ENCODE assay signal across 11 cellular contexts in genomic region chr6:133854167-133854632, GRCh38. TPM values are rescaled to one million over a fixed set of nuclear protein-coding genes. Genes with fewer than 3 reads are reported as not detected.
DNase-seq lines count a peak whose midpoint lies in the region; ATAC-seq and TF ChIP-seq lines count a peak whose summit lies in the region.
"Had no signal": no experiment of that assay in that cellular context is flagged by ENCODE, and none has a peak within 500 bp of the region (broad histone marks: within the 10 kb centered on the region; RNA-seq: fewer than 3 reads in every experiment).

No MANE protein-coding gene starts in this region.

- H3K36me3 Mint-ChIP-seq in activated naive CD8-positive, alpha-beta T cell treated with anti-CD3 and anti-CD28 coated beads, Interleukin-2, amount 10 ng/mL, durations not matched to agents 7 days and 5 days: no peaks in the 10 kb centered on the region
- no peaks in the 10 kb centered on the region for H3K36me3 Mint-ChIP-seq in activated naive CD8-positive, alpha-beta T cell treated with anti-CD3 and anti-CD28 coated beads for 36 hours
- no peaks in the 10 kb centered on the region for H3K36me3 Mint-ChIP-seq in WTC11
- H3K36me3 Mint-ChIP-seq in stimulated activated effector memory CD8-positive, alpha-beta T cell treated with anti-CD3 and anti-CD28 coated beads, Interleukin-12 subunit alpha, Interleukin-12 subunit beta, amount 100 ng/mL, for 72 hours: no peaks in the 10 kb centered on the region

- H3K27ac Mint-ChIP-seq in activated naive CD8-positive, alpha-beta T cell treated with anti-CD3 and anti-CD28 coated beads, Interleukin-2, amount 10 ng/mL, durations not matched to agents 7 days and 5 days: peak overlapping the region; percentile 26
- H3K27ac Mint-ChIP-seq in activated naive CD8-positive, alpha-beta T cell treated with anti-CD3 and anti-CD28 coated beads for 36 hours: no peak overlapping the region
- no peak overlapping the region for H3K27ac Mint-ChIP-seq in WTC11
- H3K27ac Mint-ChIP-seq in stimulated activated effector memory CD8-positive, alpha-beta T cell treated with anti-CD3 and anti-CD28 coated beads, Interleukin-12 subunit alpha, Interleukin-12 subunit beta, amount 100 ng/mL, for 72 hours: no peak overlapping the region
- H3K27ac Mint-ChIP-seq: dendritic cell treated with granulocyte-macrophage colony-stimulating factor and Interleukin-4, amounts not matched to agents 40 ng/mL and 50 ng/mL, for 4 days had no signal

- CTCF ChIA-PET in WTC11 (lab: Charles Lee): interaction anchor here (0.9 to 2.1 kb wide), 8 partner anchors 16 to 285 kb away, joined by 3 to 15 read pairs (median 6); partner anchors contain the start of gene TCF21

- H3K4me3 Mint-ChIP-seq in activated naive CD8-positive, alpha-beta T cell treated with anti-CD3 and anti-CD28 coated beads, Interleukin-2, amount 10 ng/mL, durations not matched to agents 7 days and 5 days: peak overlapping the region; percentile 14
- H3K4me3 Mint-ChIP-seq in activated naive CD8-positive, alpha-beta T cell treated with anti-CD3 and anti-CD28 coated beads for 36 hours: no peak overlapping the region
- peak overlapping the region; percentile 87 for H3K4me3 Mint-ChIP-seq in WTC11
- peak overlapping the region; percentile 17 for H3K4me3 Mint-ChIP-seq in stimulated activated effector memory CD8-positive, alpha-beta T cell treated with anti-CD3 and anti-CD28 coated beads, Interleukin-12 subunit alpha, Interleukin-12 subunit beta, amount 100 ng/mL, for 72 hours
- H3K4me3 Mint-ChIP-seq: dendritic cell treated with granulocyte-macrophage colony-stimulating factor and Interleukin-4, amounts not matched to agents 40 ng/mL and 50 ng/mL, for 4 days had no signal

- POLR2A ChIA-PET in activated naive CD8-positive, alpha-beta T cell treated with anti-CD3 and anti-CD28 coated beads, Interleukin-2, amount 10 ng/mL, durations not matched to agents 7 days and 5 days (lab: Charles Lee): no interaction called here
- POLR2A ChIA-PET in WTC11 (lab: Charles Lee): no interaction called here

- ATAC-seq in activated naive CD8-positive, alpha-beta T cell treated with anti-CD3 and anti-CD28 coated beads, Interleukin-2, amount 10 ng/mL, durations not matched to agents 7 days and 5 days (ENCODE audit: low read depth): no peak
- ATAC-seq in WTC11: peak; percentile 79
- ATAC-seq in stimulated activated effector memory CD8-positive, alpha-beta T cell treated with anti-CD3 and anti-CD28 coated beads, Interleukin-12 subunit alpha, Interleukin-12 subunit beta, amount 100 ng/mL, for 72 hours: no peak

- peaks cover 2% of the 10 kb centered on the region for H3K9me3 Mint-ChIP-seq in activated naive CD8-positive, alpha-beta T cell treated with anti-CD3 and anti-CD28 coated beads, Interleukin-2, amount 10 ng/mL, durations not matched to agents 7 days and 5 days
- peaks cover 2% of the 10 kb centered on the region for H3K9me3 Mint-ChIP-seq in activated naive CD8-positive, alpha-beta T cell treated with anti-CD3 and anti-CD28 coated beads for 36 hours
- H3K9me3 Mint-ChIP-seq in WTC11: peaks cover 7% of the 10 kb centered on the region
- no peaks in the 10 kb centered on the region for H3K9me3 Mint-ChIP-seq in stimulated activated effector memory CD8-positive, alpha-beta T cell treated with anti-CD3 and anti-CD28 coated beads, Interleukin-12 subunit alpha, Interleukin-12 subunit beta, amount 100 ng/mL, for 72 hours
- H3K9me3 Mint-ChIP-seq: dendritic cell treated with granulocyte-macrophage colony-stimulating factor and Interleukin-4, amounts not matched to agents 40 ng/mL and 50 ng/mL, for 4 days had no signal

- TF ChIP-seq CTCF in WTC11 (IDR thresholded peaks at IDR 0.05): no peak

- no peak for DNase-seq in activated naive CD8-positive, alpha-beta T cell treated with anti-CD3 and anti-CD28 coated beads, Interleukin-2, amount 10 ng/mL, durations not matched to agents 7 days and 5 days
- no peak for DNase-seq in activated naive CD8-positive, alpha-beta T cell treated with anti-CD3 and anti-CD28 coated beads for 36 hours
- DNase-seq in WTC11 (ENCODE audit: low spot score): peak; percentile 18
- DNase-seq in iPS-NIHi11 (ENCODE audit: low spot score): peak; percentile 39
- no peak for DNase-seq in stimulated activated effector memory CD8-positive, alpha-beta T cell treated with anti-CD3 and anti-CD28 coated beads, Interleukin-12 subunit alpha, Interleukin-12 subunit beta, amount 100 ng/mL, for 72 hours (ENCODE audit: low spot score in 2 of 2)
- no peak for DNase-seq in NCI-H187 treated with DMSO at 0.1 percent for 48 hours (lab: John Stamatoyannopoulos, UW)
- no peak for DNase-seq in stimulated activated CD4-positive, alpha-beta T cell treated with anti-CD3 and anti-CD28 coated beads, Interleukin-1b, Interleukin-23, amount 100 ng/mL, for 48 hours
- DNase-seq in COLO829 (ENCODE audit: low spot score): no peak
- DNase-seq: NCI-H1694, transverse colon had no signal

- peaks cover 59% of the 10 kb centered on the region for H3K27me3 Mint-ChIP-seq in activated naive CD8-positive, alpha-beta T cell treated with anti-CD3 and anti-CD28 coated beads, Interleukin-2, amount 10 ng/mL, durations not matched to agents 7 days and 5 days
- peaks cover 80% of the 10 kb centered on the region for H3K27me3 Mint-ChIP-seq in activated naive CD8-positive, alpha-beta T cell treated with anti-CD3 and anti-CD28 coated beads for 36 hours
- H3K27me3 Mint-ChIP-seq in WTC11 (ENCODE audit: low read depth): peaks cover 38% of the 10 kb centered on the region

- peaks cover 6% of the 10 kb centered on the region for H3K4me1 Mint-ChIP-seq in activated naive CD8-positive, alpha-beta T cell treated with anti-CD3 and anti-CD28 coated beads, Interleukin-2, amount 10 ng/mL, durations not matched to agents 7 days and 5 days
- peaks cover 11% of the 10 kb centered on the region for H3K4me1 Mint-ChIP-seq in activated naive CD8-positive, alpha-beta T cell treated with anti-CD3 and anti-CD28 coated beads for 36 hours
- peaks cover 26% of the 10 kb centered on the region for H3K4me1 Mint-ChIP-seq in WTC11
- H3K4me1 Mint-ChIP-seq in stimulated activated effector memory CD8-positive, alpha-beta T cell treated with anti-CD3 and anti-CD28 coated beads, Interleukin-12 subunit alpha, Interleukin-12 subunit beta, amount 100 ng/mL, for 72 hours: peaks cover 8% of the 10 kb centered on the region

TF ChIP-seq in WTC11, 78 proteins besides CTCF, POLR2A, EP300 and RAD21:
- TF ChIP-seq TP53 (CRISPR knock-in tag; IDR thresholded peaks at IDR 0.05) (0 out of 2 replicates have a peak, but pooled peaks have one; percentile 3), ZSCAN18 (CRISPR knock-in tag; IDR thresholded peaks at IDR 0.05) (no peak), PRDM15 (CRISPR knock-in tag; IDR thresholded peaks at IDR 0.05) (0 out of 2 replicates have a peak, but pooled peaks have one; percentile 19), MAX (CRISPR knock-in tag; IDR thresholded peaks at IDR 0.05) (peak; percentile 24; the same call in 1 of the 2 replicates)
TF ChIP-seq in WTC11: peak in this region for 3.

RNA-seq across cellular contexts. Expression of gene TCF21, which starts 34.7 kb away (rescaled TPM):
- not detected for total RNA-seq in activated naive CD8-positive, alpha-beta T cell treated with anti-CD3 and anti-CD28 coated beads, Interleukin-2, amount 10 ng/mL, durations not matched to agents 7 days and 5 days
- total RNA-seq in activated naive CD8-positive, alpha-beta T cell treated with anti-CD3 and anti-CD28 coated beads for 36 hours: not detected
- 0.11 to 0.22 TPM (median 0.14 TPM) in 3 replicates for total RNA-seq in WTC11 (2021)

Comparison
In these comparisons a context has a peak if more than half of its experiments do, and no peak if none do; other contexts are left out.
1. DNase-seq: peak in WTC11 (single experiment) and iPS-NIHi11 (single experiment); none in activated naive CD8-positive, alpha-beta T cell treated with anti-CD3 and anti-CD28 coated beads, Interleukin-2, amount 10 ng/mL, durations not matched to agents 7 days and 5 days (single experiment), activated naive CD8-positive, alpha-beta T cell treated with anti-CD3 and anti-CD28 coated beads for 36 hours (single experiment), stimulated activated effector memory CD8-positive, alpha-beta T cell treated with anti-CD3 and anti-CD28 coated beads, Interleukin-12 subunit alpha, Interleukin-12 subunit beta, amount 100 ng/mL, for 72 hours (0 of 2), NCI-H187 treated with DMSO at 0.1 percent for 48 hours (single experiment), stimulated activated CD4-positive, alpha-beta T cell treated with anti-CD3 and anti-CD28 coated beads, Interleukin-1b, Interleukin-23, amount 100 ng/mL, for 48 hours (single experiment) and COLO829 (single experiment).